8 cellular contexts compared by ENCODE assay signal in genomic region chr6:36302227-36302976, GRCh38. TPM values are rescaled to one million over a fixed set of nuclear protein-coding genes. Genes with fewer than 3 reads are reported as not detected.
DNase-seq lines count a peak whose midpoint lies in the region; ATAC-seq, FAIRE-seq and TF ChIP-seq lines count a peak whose summit lies in the region.

No MANE protein-coding gene starts in this region.

- no peak overlapping the region for H3K4ac ChIP-seq in mesendoderm (ENCODE audit: low read depth, low read length)

- H3K4me3 Mint-ChIP-seq in activated CD8-positive, alpha-beta T cell treated with anti-CD3 and anti-CD28 coated beads for 36 hours: no peak overlapping the region
- H3K4me3 Mint-ChIP-seq in effector memory CD8-positive, alpha-beta T cell: no peak overlapping the region

- ATAC-seq in A549 (peak; percentile 95 to 99), GM18861 (IDR thresholded peaks at IDR 0.05; ENCODE audit: unreplicated experiment) (peak; percentile 59)
- ATAC-seq in activated CD8-positive, alpha-beta T cell treated with anti-CD3 and anti-CD28 coated beads for 36 hours: peak; percentile 98
- peak; percentile 99 for ATAC-seq in effector memory CD8-positive, alpha-beta T cell (replicated peaks)

- POLR2A ChIA-PET in A549 (lab: Yijun Ruan, JAX): no interaction called here
- POLR2A ChIA-PET in activated CD8-positive, alpha-beta T cell treated with anti-CD3 and anti-CD28 coated beads for 36 hours (lab: Charles Lee): interaction anchor here (0.6 to 0.9 kb wide), 2 partner anchors 275 to 296 kb away, joined by 3 read pairs; no protein-coding TSS in a partner anchor

- H3K4me3 ChIP-seq in A549: no peak overlapping the region
- H3K4me3 ChIP-seq in mesendoderm (ENCODE audit: low read length): no peak overlapping the region

- H3K27ac Mint-ChIP-seq in activated CD8-positive, alpha-beta T cell treated with anti-CD3 and anti-CD28 coated beads for 36 hours: no peak overlapping the region
- H3K27ac Mint-ChIP-seq in effector memory CD8-positive, alpha-beta T cell: no peak overlapping the region

- no peaks in the 10 kb centered on the region for H3K4me1 Mint-ChIP-seq in activated CD8-positive, alpha-beta T cell treated with anti-CD3 and anti-CD28 coated beads for 36 hours (ENCODE audit: low read depth)
- H3K4me1 Mint-ChIP-seq in effector memory CD8-positive, alpha-beta T cell (ENCODE audit: low read depth in 2 of 2): peaks cover 9% of the 10 kb centered on the region in 2 donors

- H4K5ac ChIP-seq in mesendoderm (ENCODE audit: low read length): no peak overlapping the region

- no peak for TF ChIP-seq EP300 in A549 (IDR thresholded peaks at IDR 0.05)

- 0 out of 3 replicates have a peak, but pooled peaks cover 2% of the 10 kb centered on the region for H3K4me1 ChIP-seq in A549
- no peaks in the 10 kb centered on the region for H3K4me1 ChIP-seq in mesendoderm (ENCODE audit: control insufficient read depth, low read depth, low read length)

- no peaks in the 10 kb centered on the region for H3K79me2 ChIP-seq in mesendoderm (ENCODE audit: control insufficient read depth, insufficient read depth, low read length)

- H3K9me3 Mint-ChIP-seq in activated CD8-positive, alpha-beta T cell treated with anti-CD3 and anti-CD28 coated beads for 36 hours: no peaks in the 10 kb centered on the region
- no peaks in the 10 kb centered on the region for H3K9me3 Mint-ChIP-seq in effector memory CD8-positive, alpha-beta T cell

- no peaks in the 10 kb centered on the region for H3K36me3 ChIP-seq in mesendoderm (ENCODE audit: control insufficient read depth, insufficient read depth, low read length)

- H3K23ac ChIP-seq in mesendoderm (ENCODE audit: low read length): no peak overlapping the region

- DNase-seq in A549 (ENCODE audit: low read depth in 1 of 2, low spot score in 1 of 2) (peak; percentile 64 to 90), HT1080 (ENCODE audit: low read depth) (peak; percentile 70), mesendoderm (peak; percentile 96)
- peak; percentile 81 for DNase-seq in NK-92 treated with Interleukin-12 subunit alpha and Interleukin-12 subunit beta, amount 100 ng/mL, for 24 hours (lab: John Stamatoyannopoulos, UW)
- peak; percentile 98 for DNase-seq in activated CD8-positive, alpha-beta T cell treated with anti-CD3 and anti-CD28 coated beads for 36 hours
- DNase-seq in effector memory CD8-positive, alpha-beta T cell: peak; percentile 93 to 96 (median 95)
- DNase-seq in stimulated activated CD8-positive, alpha-beta memory T cell treated with anti-CD3 and anti-CD28 coated beads, Interleukin-2, amount 100 ng/mL, for 1 hour (ENCODE audit: low read depth in 2 of 2): peak; percentile 83 to 87

- H3K27ac ChIP-seq in A549 (no peak overlapping the region), mesendoderm (ENCODE audit: low read depth, low read length) (no peak overlapping the region)

- H3K27me3 ChIP-seq in mesendoderm (ENCODE audit: insufficient read depth, low read length, poor library complexity): no peaks in the 10 kb centered on the region

- FAIRE-seq in A549 (lab: Jason Lieb, UNC): no peak

- H2BK5ac ChIP-seq in mesendoderm (ENCODE audit: low read length): no peak overlapping the region

- H3K4me2 ChIP-seq in A549 (no peak overlapping the region), mesendoderm (ENCODE audit: low read length) (no peak overlapping the region)

- no peak overlapping the region for H3K56ac ChIP-seq in mesendoderm (ENCODE audit: low read length)

- TF ChIP-seq RAD21 in A549 (conservative IDR thresholded peaks at IDR 0.05 in 1 of 2, IDR thresholded peaks at IDR 0.05 in 1 of 2): peak; percentile 57 to 62

- no peaks in the 10 kb centered on the region for H3K36me3 Mint-ChIP-seq in activated CD8-positive, alpha-beta T cell treated with anti-CD3 and anti-CD28 coated beads for 36 hours (ENCODE audit: low read depth)
- no peaks in the 10 kb centered on the region for H3K36me3 Mint-ChIP-seq in effector memory CD8-positive, alpha-beta T cell (ENCODE audit: insufficient read depth)

- no peak for TF ChIP-seq POLR2A in A549 (IDR thresholded peaks at IDR 0.05; ENCODE audit: low read length)

- 22% methylated on average over 13 of the region's 13 CpGs for WGBS in A549 (ENCODE audit: missing lambda C conversion rate)
- no CpG with 5 or more reads among the region's 13 CpGs for WGBS in mesendoderm (ENCODE audit: extremely low coverage, insufficient coverage, low lambda C conversion rate)

- peaks cover 8% of the 10 kb centered on the region for H3K27me3 Mint-ChIP-seq in activated CD8-positive, alpha-beta T cell treated with anti-CD3 and anti-CD28 coated beads for 36 hours
- peaks cover 48 to 58% of the 10 kb centered on the region in 2 donors for H3K27me3 Mint-ChIP-seq in effector memory CD8-positive, alpha-beta T cell

- H3K9ac ChIP-seq in mesendoderm (ENCODE audit: low read length): no peak overlapping the region

- intact Hi-C loops in activated CD8-positive, alpha-beta T cell treated with anti-CD3 and anti-CD28 coated beads for 36 hours (cut with micrococcal nuclease): loop anchor here (5.0 to 10.0 kb wide), 2 partner anchors 60 to 278 kb away; partner anchors contain the start of genes MAPK14 and SLC26A8

- CTCF ChIA-PET in A549 (lab: Yijun Ruan, JAX): interaction anchor here (0.6 to 4.7 kb wide), 36 partner anchors 9 to 562 kb away, joined by 3 to 73 read pairs (median 5); no protein-coding TSS in a partner anchor
- CTCF ChIA-PET in activated CD8-positive, alpha-beta T cell treated with anti-CD3 and anti-CD28 coated beads for 36 hours (lab: Charles Lee): interaction anchor here (0.6 to 5.2 kb wide), 49 partner anchors 9 to 518 kb away, joined by 3 to 63 read pairs (median 4); partner anchors contain the start of genes BNIP5 and ETV7

- H3K79me1 ChIP-seq in mesendoderm (ENCODE audit: low read length): no peaks in the 10 kb centered on the region

- H2AK5ac ChIP-seq in mesendoderm (ENCODE audit: low read length): peak overlapping the region; percentile 27

- H3K9me3 ChIP-seq in A549: no peaks in the 10 kb centered on the region

- H2BK120ac ChIP-seq in mesendoderm (ENCODE audit: low read depth, low read length): no peak overlapping the region

- no peak overlapping the region for H4K8ac ChIP-seq in mesendoderm (ENCODE audit: low read depth, low read length)

- H2BK15ac ChIP-seq in mesendoderm (replicated peaks; ENCODE audit: low read depth): no peak overlapping the region

- no peak overlapping the region for H3K18ac ChIP-seq in mesendoderm (ENCODE audit: low read length)

- TF ChIP-seq CTCF in A549 (IDR thresholded peaks at IDR 0.05): peak; percentile 85
- TF ChIP-seq CTCF in activated CD8-positive, alpha-beta T cell treated with anti-CD3 and anti-CD28 coated beads for 36 hours (IDR thresholded peaks at IDR 0.05): peak; percentile 99

TF ChIP-seq in A549, 52 proteins besides CTCF, POLR2A, EP300 and RAD21:
- TF ChIP-seq NFE2L2 (conservative IDR thresholded peaks at IDR 0.05; ENCODE audit: low read length): no peak
- peak; percentile 70 for TF ChIP-seq SMC3 (IDR thresholded peaks at IDR 0.05)
- no peak for TF ChIP-seq BCL3 (IDR thresholded peaks at IDR 0.05)
TF ChIP-seq in A549: peak in this region for 1.

RNA-seq across cellular contexts. Expression of gene PNPLA1, which starts 32.5 kb away (rescaled TPM):
- polyA plus RNA-seq in A549 (2011; rRNA removed) (0.09 and 0.12 TPM in 2 replicates), A549 (2017; fragmentation: RNase III; extraction: RNeasy Plus Mini Kit Qiagen cat#74134 plus additional on column Dnase treatment) (0.04 TPM in 1 of 3 replicates, not detected in the others)
- polyA plus RNA-seq in A549 (2012; cell fraction: cytosol; rRNA removed): 0.04 and 0.07 TPM in 2 replicates
- polyA plus RNA-seq in A549 (2012; cell fraction: nucleus; rRNA removed): 0.02 TPM in 1 of 2 replicates, not detected in the other
- 0.12 and 0.24 TPM in 2 replicates for polyA minus RNA-seq in A549 (2011; rRNA and poly(A)+ RNA removed)
- 0.03 TPM in 1 of 2 replicates, not detected in the other for total RNA-seq in HT1080 (2014; rRNA removed; shearing (Covaris generic))
- polyA plus RNA-seq in HT1080 (2015; cell fraction: cytosol; rRNA removed): not detected in 2 replicates
- polyA plus RNA-seq in HT1080 (2015; cell fraction: nucleus; rRNA removed): 0.08 TPM in 1 of 2 replicates, not detected in the other
- not detected for total RNA-seq in activated CD8-positive, alpha-beta T cell treated with anti-CD3 and anti-CD28 coated beads for 36 hours
- 0.04 TPM for polyA plus RNA-seq in mesendoderm (2013, experiment 1 of 2)
- 0.04 TPM for polyA plus RNA-seq in mesendoderm (2013, experiment 2 of 2)

RNA-seq across cellular contexts. Expression of gene BNIP5, which starts 34.3 kb away (rescaled TPM):
- polyA plus RNA-seq in A549 (2011; rRNA removed) (not detected in 2 replicates), A549 (2017; fragmentation: RNase III; extraction: RNeasy Plus Mini Kit Qiagen cat#74134 plus additional on column Dnase treatment) (not detected in 3 replicates)
- not detected in 2 replicates for polyA plus RNA-seq in A549 (2012; cell fraction: cytosol; rRNA removed)
- polyA plus RNA-seq in A549 (2012; cell fraction: nucleus; rRNA removed): not detected in 2 replicates
- not detected in 2 replicates for polyA minus RNA-seq in A549 (2011; rRNA and poly(A)+ RNA removed)
- not detected in 2 replicates for total RNA-seq in HT1080 (2014; rRNA removed; shearing (Covaris generic))
- polyA plus RNA-seq in HT1080 (2015; cell fraction: cytosol; rRNA removed): not detected in 2 replicates
- not detected in 2 replicates for polyA plus RNA-seq in HT1080 (2015; cell fraction: nucleus; rRNA removed)
- not detected for total RNA-seq in activated CD8-positive, alpha-beta T cell treated with anti-CD3 and anti-CD28 coated beads for 36 hours
- polyA plus RNA-seq in mesendoderm (2013, experiment 1 of 2): 0.04 TPM
- 0.03 TPM for polyA plus RNA-seq in mesendoderm (2013, experiment 2 of 2)
